20 cellular contexts compared by ENCODE assay signal in genomic region chr12:132140918-132141841, GRCh38. TPM values are rescaled to one million over a fixed set of nuclear protein-coding genes. Genes with fewer than 3 reads are reported as not detected.
DNase-seq lines count a peak whose midpoint lies in the region; ATAC-seq and TF ChIP-seq lines count a peak whose summit lies in the region.
"Had no signal": no experiment of that assay in that cellular context is flagged by ENCODE, and none has a peak within 500 bp of the region (broad histone marks: within the 10 kb centered on the region; RNA-seq: fewer than 3 reads in every experiment).

No MANE protein-coding gene starts in this region.

- peaks cover 23% of the 10 kb centered on the region for H3K79me1 ChIP-seq in neuronal stem cell (ENCODE audit: low read depth, low read length)

- no peak overlapping the region for H3K4me2 ChIP-seq in neuronal stem cell (ENCODE audit: insufficient read depth, low read length, poor library complexity, severe bottlenecking)
- H3K4me2 ChIP-seq: A549 had no signal

- H3K9ac ChIP-seq in neuronal stem cell (ENCODE audit: low read depth, low read length, poor library complexity): no peak overlapping the region
- H3K9ac ChIP-seq: GM23248 had no signal

- no peaks in the 10 kb centered on the region for H3K9me3 Mint-ChIP-seq in activated T-helper 1 cell treated with anti-CD3 and anti-CD28 coated beads, Interleukin-12 subunit alpha, Interleukin-12 subunit beta, Interleukin-2, Interleukin-4 antibody, amounts not matched to agents 30 ng/mL and 10 ng/mL and 1 ng/mL, durations not matched to agents 14 hours and 24 hours and 36 hours

- H3K18ac ChIP-seq in neuronal stem cell (ENCODE audit: low read length): no peak overlapping the region

- ATAC-seq in heart left ventricle (no peak), Right ventricle myocardium inferior (no peak), aorta (ENCODE audit: low FRiP score) (no peak), HG02678 (IDR thresholded peaks at IDR 0.05; ENCODE audit: unreplicated experiment) (no peak)
- ATAC-seq: A549, SK-N-SH treated with all-trans-retinoic acid at 6 μM for 48 hours had no signal

- H2BK12ac ChIP-seq in neuronal stem cell (ENCODE audit: low read length): no peak overlapping the region

- H3K27me3 Mint-ChIP-seq in activated T-helper 1 cell treated with anti-CD3 and anti-CD28 coated beads, Interleukin-12 subunit alpha, Interleukin-12 subunit beta, Interleukin-2, Interleukin-4 antibody, amounts not matched to agents 30 ng/mL and 10 ng/mL and 1 ng/mL, durations not matched to agents 14 hours and 24 hours and 36 hours (ENCODE audit: insufficient read depth): peaks cover 2% of the 10 kb centered on the region

- peak overlapping the region; percentile 42 for H3K4me3 Mint-ChIP-seq in activated T-helper 1 cell treated with anti-CD3 and anti-CD28 coated beads, Interleukin-12 subunit alpha, Interleukin-12 subunit beta, Interleukin-2, Interleukin-4 antibody, amounts not matched to agents 30 ng/mL and 10 ng/mL and 1 ng/mL, durations not matched to agents 14 hours and 24 hours and 36 hours

- H4K8ac ChIP-seq in neuronal stem cell (ENCODE audit: low read depth, low read length): no peak overlapping the region

- no peak overlapping the region for H3K27ac Mint-ChIP-seq in activated T-helper 1 cell treated with anti-CD3 and anti-CD28 coated beads, Interleukin-12 subunit alpha, Interleukin-12 subunit beta, Interleukin-2, Interleukin-4 antibody, amounts not matched to agents 30 ng/mL and 10 ng/mL and 1 ng/mL, durations not matched to agents 14 hours and 24 hours and 36 hours

- H3K4ac ChIP-seq in neuronal stem cell (ENCODE audit: low read length): no peak overlapping the region

- H4K91ac ChIP-seq in neuronal stem cell (ENCODE audit: low read depth, low read length, poor library complexity): no peak overlapping the region

- peak overlapping the region; percentile 10 for H2BK5ac ChIP-seq in neuronal stem cell (ENCODE audit: low read length)

- TF ChIP-seq CTCF in heart left ventricle (IDR thresholded peaks at IDR 0.05): no peak

- H3K4me1 ChIP-seq in heart left ventricle (peaks cover 3 to 32% (median 21%) of the 10 kb centered on the region in 12 donors), neuronal stem cell (ENCODE audit: control insufficient read depth in 2 of 2, insufficient read depth in 1 of 2, low read depth in 1 of 2, low read length in 2 of 2) (peaks cover 9 to 16% of the 10 kb centered on the region in 2 donors), aorta (ENCODE audit: control insufficient read depth in 1 of 2, insufficient read depth in 2 of 2, low read length in 2 of 2) (no peaks in the 10 kb centered on the region)

- H3K36me3 ChIP-seq in heart left ventricle (peaks cover 0 to 49% (median 44%) of the 10 kb centered on the region in 9 donors), neuronal stem cell (replicated peaks in 1 of 2; ENCODE audit: control insufficient read depth in 2 of 2, insufficient read depth in 2 of 2, low read length in 2 of 2) (peaks cover 39 to 55% of the 10 kb centered on the region in 2 donors), aorta (ENCODE audit: control insufficient read depth in 1 of 2, insufficient read depth in 2 of 2, low read length in 1 of 2) (no peaks in the 10 kb centered on the region)

- no peak overlapping the region for H3K23ac ChIP-seq in neuronal stem cell (ENCODE audit: low read depth, low read length, poor library complexity)

- no peak overlapping the region for H2BK120ac ChIP-seq in neuronal stem cell (ENCODE audit: low read depth, low read length)

- no peak overlapping the region for H3K14ac ChIP-seq in neuronal stem cell (ENCODE audit: low read length)

- H2AK5ac ChIP-seq in neuronal stem cell (ENCODE audit: low read depth, low read length): no peak overlapping the region

- H3K9me3 ChIP-seq in heart left ventricle (no peaks in the 10 kb centered on the region), neuronal stem cell (replicated peaks in 1 of 2; ENCODE audit: control insufficient read depth in 2 of 2, insufficient read depth in 1 of 2, low read depth in 1 of 2, low read length in 2 of 2) (no peaks in the 10 kb centered on the region), aorta (ENCODE audit: control insufficient read depth, low read length) (no peaks in the 10 kb centered on the region)
- H3K9me3 ChIP-seq: A549; BLaER1 treated with 17β-estradiol and CSF1 and Interleukin-3, amounts not matched to agents 10 nM and 100 nM; HAP-1 had no signal

- WGBS in heart left ventricle, 4 donors: 92 to 94% (median 94%) methylated on average over 15 to 38 of the region's 38 CpGs
- WGBS in neuronal stem cell (ENCODE audit: extremely low coverage in 2 of 2, insufficient read length in 2 of 2, insufficient replicate concordance in 1 of 2), 2 donors: no CpG with 5 or more reads among the region's 38 CpGs
- WGBS in aorta, 2 donors: 92% methylated on average over 38 of the region's 38 CpGs

- H3K4me1 Mint-ChIP-seq in activated T-helper 1 cell treated with anti-CD3 and anti-CD28 coated beads, Interleukin-12 subunit alpha, Interleukin-12 subunit beta, Interleukin-2, Interleukin-4 antibody, amounts not matched to agents 30 ng/mL and 10 ng/mL and 1 ng/mL, durations not matched to agents 14 hours and 24 hours and 36 hours (ENCODE audit: low read depth): peaks cover 10% of the 10 kb centered on the region

- no peak overlapping the region for H3K4me3 ChIP-seq in heart left ventricle
- H3K4me3 ChIP-seq in neuronal stem cell (ENCODE audit: low read length in 2 of 2): no peak overlapping the region
- no peak overlapping the region for H3K4me3 ChIP-seq in aorta (ENCODE audit: low read length in 2 of 2)
- H3K4me3 ChIP-seq: A549, GM23248, HAP-1 had no signal

- DNase-seq in heart left ventricle: peak in 3 of 5 donors; percentile 18 to 52 (median 21)
- DNase-seq in Right ventricle myocardium inferior (ENCODE audit: missing footprints): no peak
- no peak for DNase-seq in activated T-helper 1 cell treated with anti-CD3 and anti-CD28 coated beads, Interleukin-12 subunit alpha, Interleukin-12 subunit beta, Interleukin-2, Interleukin-4 antibody, amounts not matched to agents 30 ng/mL and 10 ng/mL and 1 ng/mL, durations not matched to agents 14 hours and 24 hours and 36 hours (ENCODE audit: low spot score)
- DNase-seq in neuronal stem cell (ENCODE audit: low spot score): no peak
- DNase-seq in aorta: peak; percentile 39 to 70
- no peak for DNase-seq in DMS79 treated with DMSO at 0.1 percent for 48 hours (lab: John Stamatoyannopoulos, UW)
- DNase-seq in DMS 273 treated with DMSO at 0.1 percent for 48 hours (lab: John Stamatoyannopoulos, UW): no peak
- DNase-seq: GF-D8, GM23248, NCI-H1105 treated with DMSO at 0.1 percent for 48 hours, NCI-H187, NCI-H2107, NCI-H510A, NCI-H748 treated with DMSO at 0.1 percent for 48 hours, SIG-M5 had no signal

- H3K36me3 Mint-ChIP-seq in activated T-helper 1 cell treated with anti-CD3 and anti-CD28 coated beads, Interleukin-12 subunit alpha, Interleukin-12 subunit beta, Interleukin-2, Interleukin-4 antibody, amounts not matched to agents 30 ng/mL and 10 ng/mL and 1 ng/mL, durations not matched to agents 14 hours and 24 hours and 36 hours (ENCODE audit: low read depth): peaks cover 28% of the 10 kb centered on the region

- H3K27ac ChIP-seq in heart left ventricle (no peak overlapping the region), neuronal stem cell (replicated peaks; ENCODE audit: low read length) (no peak overlapping the region), aorta (ENCODE audit: low read depth in 1 of 2, low read length in 2 of 2) (no peak overlapping the region)
- H3K27ac ChIP-seq: A549; BLaER1 treated with 17β-estradiol and CSF1 and Interleukin-3, amounts not matched to agents 10 nM and 100 nM; GM23248 had no signal

- H2BK15ac ChIP-seq in neuronal stem cell (ENCODE audit: low read length): no peak overlapping the region

- intact Hi-C loops in heart left ventricle (cut with DNase I) (no loop called here), Right ventricle myocardium inferior (cut with DNase I) (no loop called here), aorta (cut with DNase I) (loop anchor here in 1 of 2 donors (10.0 kb wide), 1 partner anchor 246 kb away; the partner anchor contains the start of gene ULK1)
- intact Hi-C loops in activated T-helper 1 cell treated with anti-CD3 and anti-CD28 coated beads, Interleukin-12 subunit alpha, Interleukin-12 subunit beta, Interleukin-2, Interleukin-4 antibody, amounts not matched to agents 30 ng/mL and 10 ng/mL and 1 ng/mL, durations not matched to agents 14 hours and 24 hours and 36 hours (cut with micrococcal nuclease): loop anchor here (10.0 kb wide), 1 partner anchor 544 kb away; the partner anchor contains the start of genes POLE and PXMP2

- no peak overlapping the region for H2AFZ ChIP-seq in neuronal stem cell (ENCODE audit: low read length)
- H2AFZ ChIP-seq: GM23248 had no signal

- H3K27me3 ChIP-seq in heart left ventricle: no peaks in the 10 kb centered on the region
- no peaks in the 10 kb centered on the region for H3K27me3 ChIP-seq in neuronal stem cell (ENCODE audit: control insufficient read depth in 3 of 3, insufficient read depth in 3 of 3, low read depth in 1 of 3, low read length in 3 of 3)
- H3K27me3 ChIP-seq in aorta (ENCODE audit: control insufficient read depth in 1 of 2, insufficient read depth in 2 of 2, low read length in 1 of 2): no peaks in the 10 kb centered on the region
- H3K27me3 ChIP-seq: BLaER1 treated with 17β-estradiol and CSF1 and Interleukin-3, amounts not matched to agents 10 nM and 100 nM had no signal

- no peak for TF ChIP-seq POLR2A in heart left ventricle (IDR thresholded peaks at IDR 0.05)

RNA-seq across cellular contexts. Expression of gene DDX51, which starts 2.9 kb away (rescaled TPM):
- total RNA-seq in heart left ventricle (1 to 10 TPM; 4.1 to 9.9 (median 8.5) TPM), Right ventricle myocardium inferior (10.4 TPM), aorta (10 to 100 TPM; 14.3 to 14.9 TPM)
- polyA plus RNA-seq in heart left ventricle (10 to 100 TPM; 12.8 to 14.7 TPM), aorta (10 to 100 TPM in 1 of 2 donors, 1 to 10 TPM in 1; 3.3 to 32.4 TPM)
- total RNA-seq in activated T-helper 1 cell treated with anti-CD3 and anti-CD28 coated beads, Interleukin-12 subunit alpha, Interleukin-12 subunit beta, Interleukin-2, Interleukin-4 antibody, amounts not matched to agents 30 ng/mL and 10 ng/mL and 1 ng/mL, durations not matched to agents 14 hours and 24 hours and 36 hours: 48.8 and 55.0 TPM in 2 replicates
- polyA plus RNA-seq in neuronal stem cell (2013, experiment 1 of 2): 8.5 TPM
- polyA plus RNA-seq in neuronal stem cell (2013, experiment 2 of 2): 8.6 TPM

RNA-seq across cellular contexts. Expression of gene NOC4L, which starts 3.1 kb away (rescaled TPM):
- 10 to 100 TPM in 4 of 9 donors, 1 to 10 TPM in 5; 7.9 to 14.5 (median 9.6) TPM for total RNA-seq in heart left ventricle
- 10 to 100 TPM; 10.9 to 21.1 TPM for polyA plus RNA-seq in heart left ventricle
- 9.2 TPM for total RNA-seq in Right ventricle myocardium inferior
- 49.5 and 51.3 TPM in 2 replicates for total RNA-seq in activated T-helper 1 cell treated with anti-CD3 and anti-CD28 coated beads, Interleukin-12 subunit alpha, Interleukin-12 subunit beta, Interleukin-2, Interleukin-4 antibody, amounts not matched to agents 30 ng/mL and 10 ng/mL and 1 ng/mL, durations not matched to agents 14 hours and 24 hours and 36 hours
- polyA plus RNA-seq in neuronal stem cell (2013, experiment 1 of 2): 24.2 TPM
- 24.1 TPM for polyA plus RNA-seq in neuronal stem cell (2013, experiment 2 of 2)
- 10 to 100 TPM; 10.8 to 12.3 TPM for total RNA-seq in aorta
- 10 to 100 TPM in 1 of 2 donors, 1 to 10 TPM in 1; 7.5 to 50.3 TPM for polyA plus RNA-seq in aorta

Comparison
In these comparisons a context has a peak if more than half of its experiments do, and no peak if none do; other contexts are left out.
1. DNase-seq: peak in heart left ventricle (3 of 5) and aorta (2 of 2); none in Right ventricle myocardium inferior (single experiment), activated T-helper 1 cell treated with anti-CD3 and anti-CD28 coated beads, Interleukin-12 subunit alpha, Interleukin-12 subunit beta, Interleukin-2, Interleukin-4 antibody, amounts not matched to agents 30 ng/mL and 10 ng/mL and 1 ng/mL, durations not matched to agents 14 hours and 24 hours and 36 hours (single experiment), neuronal stem cell (single experiment), DMS79 treated with DMSO at 0.1 percent for 48 hours (single experiment) and DMS 273 treated with DMSO at 0.1 percent for 48 hours (single experiment).